In genomic region chr5:165227515-165227914, GRCh38 we compare ENCODE assay signal across 26 cellular contexts.
DNase-seq lines count a peak whose midpoint lies in the region; ATAC-seq, FAIRE-seq and TF ChIP-seq lines count a peak whose summit lies in the region.
"Had no signal": no experiment of that assay in that cellular context is flagged by ENCODE, and none has a peak within 500 bp of the region (broad histone marks: within the 10 kb centered on the region; RNA-seq: fewer than 3 reads in every experiment).

No MANE protein-coding gene starts in this region.

- WGBS in H9 (ENCODE audit: extremely low coverage, insufficient read length, low lambda C conversion rate): no CpG with 5 or more reads among the region's 3 CpGs
- WGBS in H1 (ENCODE audit: extremely low coverage in 1 of 2, insufficient coverage in 1 of 2, insufficient read length in 1 of 2, insufficient replicate concordance in 2 of 2, low coverage in 1 of 2, low lambda C conversion rate in 2 of 2, missing lambda C conversion rate in 1 of 2), 2 experiments: 92% methylated on average over 3 of the region's 3 CpGs; no CpG with 5 or more reads in 1 of the 2 experiments

- H3K27ac ChIP-seq in H9 (ENCODE audit: insufficient read length, low read depth, low read length): no peak overlapping the region
- no peak overlapping the region for H3K27ac ChIP-seq in RWPE2 (ENCODE audit: poor library complexity, severe bottlenecking)
- no peak overlapping the region for H3K27ac ChIP-seq in H1 (ENCODE audit: low read depth, low read length)
- no peak overlapping the region for H3K27ac ChIP-seq in neural progenitor cell
- H3K27ac ChIP-seq: esophagus muscularis mucosa had no signal

- H3K79me2 ChIP-seq in H9 (ENCODE audit: insufficient read depth, low read length) (no peaks in the 10 kb centered on the region), H1 (ENCODE audit: control insufficient read depth in 1 of 2, insufficient read depth in 2 of 2, low read length in 2 of 2) (no peaks in the 10 kb centered on the region), neural progenitor cell (ENCODE audit: low read depth) (no peaks in the 10 kb centered on the region)

- no peak overlapping the region for H2BK15ac ChIP-seq in H9 (ENCODE audit: low read depth, low read length)
- H2BK15ac ChIP-seq in H1 (ENCODE audit: low read length): no peak overlapping the region

- H3K4me2 ChIP-seq in H9 (ENCODE audit: insufficient read depth, insufficient read length, low read length): no peak overlapping the region
- H3K4me2 ChIP-seq in H1 (ENCODE audit: insufficient read depth in 1 of 2, low read depth in 2 of 2, low read length in 2 of 2): no peak overlapping the region
- no peak overlapping the region for H3K4me2 ChIP-seq in neural progenitor cell

- H3K4me1 ChIP-seq in H9 (ENCODE audit: insufficient read depth, low read length) (peaks cover 2% of the 10 kb centered on the region; the same call in 1 of the 2 replicates), RWPE2 (ENCODE audit: insufficient read depth, poor library complexity, severe bottlenecking) (no peaks in the 10 kb centered on the region), H1 (replicated peaks in 1 of 4; ENCODE audit: control insufficient read depth in 3 of 4, insufficient read depth in 4 of 4, low read length in 3 of 4) (peaks cover 0 to 16% (median 3%) of the 10 kb centered on the region in 4 experiments; a peak in 2 of 7 replicates), neural progenitor cell (peaks cover 3% of the 10 kb centered on the region)
- H3K4me1 ChIP-seq: esophagus muscularis mucosa had no signal

- no peak overlapping the region for H4K91ac ChIP-seq in H9 (ENCODE audit: insufficient read length, low read depth, low read length)
- H4K91ac ChIP-seq in H1 (replicated peaks; ENCODE audit: insufficient read length, low read length): no peak overlapping the region

- H4K8ac ChIP-seq in H9 (replicated peaks; ENCODE audit: insufficient read length, low read depth, low read length): no peak overlapping the region
- H4K8ac ChIP-seq in H1 (ENCODE audit: extremely low read depth, insufficient read depth, low read length): no peak overlapping the region

- no peak overlapping the region for H3T11ph ChIP-seq in H9 (ENCODE audit: low read length)

- H3K79me1 ChIP-seq in H9 (ENCODE audit: insufficient read depth, low read depth, low read length, poor library complexity, severe bottlenecking): no peaks in the 10 kb centered on the region
- no peaks in the 10 kb centered on the region for H3K79me1 ChIP-seq in H1 (ENCODE audit: low read depth, low read length)

- H3K23me2 ChIP-seq in H9 (ENCODE audit: insufficient read length, low read depth, low read length, poor library complexity, severe bottlenecking) (no peaks in the 10 kb centered on the region), H1 (ENCODE audit: low read depth, low read length) (no peaks in the 10 kb centered on the region)

- no peaks in the 10 kb centered on the region for H3K9me3 Mint-ChIP-seq in H9
- no peaks in the 10 kb centered on the region for H3K9me3 Mint-ChIP-seq in neural progenitor cell

- H2BK20ac ChIP-seq in H9 (ENCODE audit: low read depth, low read length, poor library complexity, severe bottlenecking) (no peak overlapping the region), H1 (ENCODE audit: low read length) (no peak overlapping the region)

- H3K4ac ChIP-seq in H9 (ENCODE audit: low read depth, low read length): no peak overlapping the region
- H3K4ac ChIP-seq in H1 (replicated peaks; ENCODE audit: insufficient read length, low read depth, low read length): no peak overlapping the region

- H3K27me3 ChIP-seq in H9 (ENCODE audit: insufficient read depth, low read length) (no peaks in the 10 kb centered on the region), RWPE2 (ENCODE audit: insufficient read depth, poor library complexity, severe bottlenecking) (peaks cover 8% of the 10 kb centered on the region), H1 (replicated peaks in 1 of 4; ENCODE audit: control insufficient read depth in 3 of 4, extremely low read depth in 1 of 4, insufficient read depth in 3 of 4, low read length in 3 of 4) (no peaks in the 10 kb centered on the region), neural progenitor cell (no peaks in the 10 kb centered on the region)
- H3K27me3 ChIP-seq: esophagus muscularis mucosa had no signal

- H2BK5ac ChIP-seq in H9 (ENCODE audit: insufficient read length, low read length) (no peak overlapping the region), H1 (ENCODE audit: low read depth, low read length) (no peak overlapping the region)

- TF ChIP-seq EP300 in H1 (IDR thresholded peaks at IDR 0.05; ENCODE audit: borderline replicate concordance in 1 of 2, low read depth in 2 of 2, low read length in 2 of 2): no peak

- H3K4me3 Mint-ChIP-seq in H9 (no peak overlapping the region), neural progenitor cell (no peak overlapping the region)
- H3K4me3 Mint-ChIP-seq: activated naive CD4-positive, alpha-beta T cell treated with anti-CD3 and anti-CD28 coated beads, Interleukin-2, amount 50 U/mL, for 24 hours; activated T-cell treated with anti-CD3 and anti-CD28 coated beads, Interleukin-2, amount 50 U/mL, for 72 hours; naive B cell had no signal

- H3K27ac Mint-ChIP-seq in H9 (no peak overlapping the region), neural progenitor cell (no peak overlapping the region)
- H3K27ac Mint-ChIP-seq: activated naive CD4-positive, alpha-beta T cell treated with anti-CD3 and anti-CD28 coated beads, Interleukin-2, amount 50 U/mL, for 24 hours; activated T-cell treated with anti-CD3 and anti-CD28 coated beads, Interleukin-2, amount 50 U/mL, for 72 hours had no signal

- H3K56ac ChIP-seq in H9 (ENCODE audit: insufficient read length, low read depth, low read length): no peak overlapping the region
- no peak overlapping the region for H3K56ac ChIP-seq in H1 (replicated peaks; ENCODE audit: insufficient read length, low read depth, low read length)

- no peaks in the 10 kb centered on the region for H3K9me3 ChIP-seq in H9 (ENCODE audit: control insufficient read depth, low read depth, low read length)
- H3K9me3 ChIP-seq in RWPE2 (ENCODE audit: severe bottlenecking): no peaks in the 10 kb centered on the region
- H3K9me3 ChIP-seq in H1 (ENCODE audit: insufficient read depth in 2 of 2, low read depth in 1 of 2, low read length in 1 of 2): no peaks in the 10 kb centered on the region
- H3K9me3 ChIP-seq in neural progenitor cell (ENCODE audit: low read depth): no peaks in the 10 kb centered on the region
- H3K9me3 ChIP-seq: esophagus muscularis mucosa had no signal

- no peak overlapping the region for H2AFZ ChIP-seq in H9 (ENCODE audit: low read length)
- H2AFZ ChIP-seq in H1 (ENCODE audit: low read length): no peak overlapping the region
- no peak overlapping the region for H2AFZ ChIP-seq in neural progenitor cell (replicated peaks)

- H2BK12ac ChIP-seq in H9 (ENCODE audit: insufficient read length, low read depth, low read length) (no peak overlapping the region), H1 (ENCODE audit: low read depth, low read length) (no peak overlapping the region)

- H3K18ac ChIP-seq in H9 (ENCODE audit: insufficient read length, low read depth, low read length) (no peak overlapping the region), H1 (ENCODE audit: extremely low read depth, low read length) (no peak overlapping the region)

- H3K9ac ChIP-seq in H9 (ENCODE audit: extremely low read depth, insufficient read length, low read length) (no peak overlapping the region), H1 (replicated peaks in 1 of 4; ENCODE audit: extremely low read depth in 1 of 4, low read depth in 3 of 4, low read length in 3 of 4) (no peak overlapping the region), neural progenitor cell (no peak overlapping the region)

- no peak overlapping the region for H3K23ac ChIP-seq in H9 (ENCODE audit: insufficient read length, low read depth, low read length)
- H3K23ac ChIP-seq in H1 (ENCODE audit: insufficient read length): no peak overlapping the region

- H2AK5ac ChIP-seq in H9 (ENCODE audit: insufficient read length, low read length): no peak overlapping the region
- no peak overlapping the region for H2AK5ac ChIP-seq in H1 (ENCODE audit: low read depth, low read length)

- H3K27me3 Mint-ChIP-seq in H9 (ENCODE audit: low read depth) (no peaks in the 10 kb centered on the region), neural progenitor cell (ENCODE audit: insufficient read depth, low read depth) (no peaks in the 10 kb centered on the region)
- H3K27me3 Mint-ChIP-seq: activated naive CD4-positive, alpha-beta T cell treated with anti-CD3 and anti-CD28 coated beads, Interleukin-2, amount 50 U/mL, for 24 hours had no signal

- H3K36me3 Mint-ChIP-seq in H9 (ENCODE audit: insufficient read depth in 1 of 3, low read depth in 3 of 3) (no peaks in the 10 kb centered on the region), neural progenitor cell (no peaks in the 10 kb centered on the region)
- H3K36me3 Mint-ChIP-seq: activated naive CD4-positive, alpha-beta T cell treated with anti-CD3 and anti-CD28 coated beads, Interleukin-2, amount 50 U/mL, for 24 hours; naive B cell had no signal

- H3K4me3 ChIP-seq in RWPE2 (ENCODE audit: severe bottlenecking) (no peak overlapping the region), H1 (ENCODE audit: extremely low read depth in 1 of 4, insufficient read depth in 2 of 4, low read depth in 3 of 4, low read length in 4 of 4) (no peak overlapping the region), neural progenitor cell (no peak overlapping the region)
- H3K4me3 ChIP-seq: esophagus muscularis mucosa had no signal

- no peaks in the 10 kb centered on the region; the same call in 1 of the 2 replicates for H3K36me3 ChIP-seq in RWPE2 (ENCODE audit: low read depth)
- no peaks in the 10 kb centered on the region for H3K36me3 ChIP-seq in H1 (ENCODE audit: control insufficient read depth in 2 of 4, insufficient read depth in 4 of 4, low read length in 3 of 4)
- no peaks in the 10 kb centered on the region for H3K36me3 ChIP-seq in neural progenitor cell
- H3K36me3 ChIP-seq: esophagus muscularis mucosa had no signal

- H2BK120ac ChIP-seq in H9 (ENCODE audit: low read depth, low read length, poor library complexity, severe bottlenecking): no peak overlapping the region
- H2BK120ac ChIP-seq in H1 (replicated peaks; ENCODE audit: low read depth, low read length): no peak overlapping the region

- ATAC-seq in RWPE2 (ENCODE audit: low read depth) (peak; percentile 67; the same call in 2 of the 3 replicates), GM21515 (IDR thresholded peaks at IDR 0.05; ENCODE audit: unreplicated experiment) (no peak)
- ATAC-seq: activated T-cell treated with anti-CD3 and anti-CD28 coated beads, Interleukin-2, amount 50 U/mL, for 72 hours; HepG2; left colon had no signal

- POLR2A ChIA-PET in H1 (lab: Charles Lee; ENCODE audit: partially characterized antibody): no interaction called here

- no peak for FAIRE-seq in H1 (lab: Jason Lieb, UNC)
- FAIRE-seq: astrocyte, GM12892, HepG2, TTC549 had no signal

- no peak for TF ChIP-seq POLR2A in H1 (IDR thresholded peaks at IDR 0.05; ENCODE audit: control extremely low read depth in 1 of 2, low read depth in 2 of 2, low read length in 2 of 2)

- H3K14ac ChIP-seq in H9 (ENCODE audit: insufficient read depth, low read length) (no peak overlapping the region), H1 (ENCODE audit: insufficient read length) (no peak overlapping the region)

- H4K5ac ChIP-seq in H9 (ENCODE audit: insufficient read length, low read depth, low read length) (no peak overlapping the region), H1 (ENCODE audit: insufficient read length, low read depth, low read length) (no peak overlapping the region)

- H3K4me1 Mint-ChIP-seq in H9 (peaks cover 42 to 43% of the 10 kb centered on the region in 2 experiments), neural progenitor cell (peaks cover 8% of the 10 kb centered on the region)
- H3K4me1 Mint-ChIP-seq: activated naive CD4-positive, alpha-beta T cell treated with anti-CD3 and anti-CD28 coated beads, Interleukin-2, amount 50 U/mL, for 24 hours; naive B cell had no signal

- H4K20me1 ChIP-seq in H9 (ENCODE audit: control insufficient read depth, insufficient read depth, insufficient read length) (no peaks in the 10 kb centered on the region), H1 (replicated peaks in 1 of 2; ENCODE audit: control insufficient read depth in 1 of 2, insufficient read depth in 2 of 2, low read length in 2 of 2) (no peaks in the 10 kb centered on the region), neural progenitor cell (ENCODE audit: low read depth) (no peaks in the 10 kb centered on the region)

- TF ChIP-seq CTCF in H9 (conservative IDR thresholded peaks at IDR 0.05): peak; percentile 33; the same call in 1 of the 3 replicates
- TF ChIP-seq CTCF in RWPE2 (IDR thresholded peaks at IDR 0.05; ENCODE audit: poor library complexity, severe bottlenecking): peak; percentile 42
- TF ChIP-seq CTCF in H1 (IDR thresholded peaks at IDR 0.05; ENCODE audit: control extremely low read depth in 1 of 3, insufficient read depth in 1 of 3, low read depth in 1 of 3, low read length in 3 of 3): peak in 2 of 3 experiments; percentile 6 to 8; a peak in 1 of 4 replicates
- TF ChIP-seq CTCF in neural progenitor cell (IDR thresholded peaks at IDR 0.05): peak; percentile 18

- TF ChIP-seq RAD21 in H1 (IDR thresholded peaks at IDR 0.05 in 1 of 2, conservative IDR thresholded peaks at IDR 0.05 in 1 of 2; ENCODE audit: low read depth in 2 of 2, low read length in 2 of 2): no peak; a peak in 1 of 4 replicates

- DNase-seq in H9 (no peak), RWPE2 (ENCODE audit: low spot score) (no peak), H1 (ENCODE audit: low read depth in 1 of 2, low spot score in 2 of 2) (no peak), neural progenitor cell (ENCODE audit: low spot score) (no peak), NCI-H748 (lab: John Stamatoyannopoulos, UW; ENCODE audit: unreplicated experiment) (no peak), DMS53 (lab: John Stamatoyannopoulos, UW) (no peak)
- DNase-seq: activated CD4-positive, alpha-beta T cell treated with anti-CD3 and anti-CD28 coated beads for 4 hours; activated T-cell treated with anti-CD3 and anti-CD28 coated beads, Interleukin-2, amount 50 U/mL, for 72 hours; cerebellar nuclear complex; DND-41; effector CD4-positive, alpha-beta T cell; left colon; naive B cell; NCI-H1092 treated with DMSO at 0.1 percent for 48 hours; NCI-H2107; retina; Right ventricle myocardium superior; stimulated activated CD4-positive, alpha-beta T cell treated with anti-CD3 and anti-CD28 coated beads, Interleukin-4, amount 100 ng/mL, for 1 hour; stimulated activated naive CD4-positive, alpha-beta T cell had no signal

- no peaks in the 10 kb centered on the region for H3F3A ChIP-seq in neural progenitor cell (ENCODE audit: low read depth)

- CTCF ChIA-PET in H1 (lab: Charles Lee; ENCODE audit: partially characterized antibody): interaction anchor here (0.7 to 1.5 kb wide), 9 partner anchors 8 to 1699 kb away, joined by 3 to 4 read pairs (median 3); no protein-coding TSS in a partner anchor
